Comparison of ENCODE assay signal across 13 cellular contexts in the genomic region with DNA sequence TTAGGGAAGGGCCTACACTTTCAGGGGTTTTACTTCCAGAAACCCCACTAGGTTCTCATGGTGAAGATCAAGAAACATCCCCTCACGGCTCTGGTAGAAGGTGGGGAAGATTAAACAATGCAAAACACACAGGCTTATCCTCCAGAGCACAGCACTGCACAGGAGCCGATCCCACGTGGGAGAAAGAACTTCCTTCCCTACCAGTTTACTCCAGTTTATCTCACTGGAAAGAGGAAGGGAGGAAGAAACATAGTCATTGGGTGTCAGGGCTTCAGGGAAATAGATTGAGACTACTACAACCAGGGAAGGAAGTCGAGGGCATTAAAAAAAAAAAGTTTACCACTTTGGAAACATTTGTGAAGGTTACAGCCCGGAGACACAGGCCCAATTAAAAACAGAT.
DNase-seq lines count a peak whose midpoint lies in the region; TF ChIP-seq lines count a peak whose summit lies in the region.
"Had no signal": no experiment of that assay in that cellular context is flagged by ENCODE, and none has a peak within 500 bp of the region (broad histone marks: within the 10 kb centered on the region; RNA-seq: fewer than 3 reads in every experiment).

No MANE protein-coding gene starts in this region.

- no CpG with 5 or more reads among the region's 5 CpGs for WGBS in trophoblast cell (ENCODE audit: extremely low coverage, insufficient coverage, insufficient read length)

- no peaks in the 10 kb centered on the region for H3K27me3 ChIP-seq in trophoblast cell (ENCODE audit: insufficient read depth, low read length)

- H3K14ac ChIP-seq in trophoblast cell (ENCODE audit: low read length) = peak overlapping the region; percentile 36

- H3K4ac ChIP-seq in trophoblast cell (ENCODE audit: low read depth, low read length) = peak overlapping the region; percentile 6

- H3K27ac ChIP-seq in trophoblast cell (ENCODE audit: low read depth, low read length) = peak overlapping the region; percentile 93
- H3K27ac ChIP-seq: 22Rv1 had no signal

- peak overlapping the region; percentile 42 for H2BK5ac ChIP-seq in trophoblast cell (ENCODE audit: low read depth, low read length, poor library complexity)

- peak overlapping the region; percentile 55 for H2BK12ac ChIP-seq in trophoblast cell (ENCODE audit: low read length)

- no peak overlapping the region for H4K12ac ChIP-seq in trophoblast cell (ENCODE audit: low read depth, low read length)

- peak overlapping the region; percentile 2 for H3K18ac ChIP-seq in trophoblast cell (ENCODE audit: low read length)

- no peak overlapping the region for H3K23ac ChIP-seq in trophoblast cell (ENCODE audit: low read length)

- no peaks in the 10 kb centered on the region for H3K9me3 ChIP-seq in trophoblast cell (ENCODE audit: insufficient read depth, low read depth, low read length)

- peak overlapping the region; percentile 17 for H2AK5ac ChIP-seq in trophoblast cell (ENCODE audit: low read length)

- no peak overlapping the region for H3K4me3 Mint-ChIP-seq in endothelial cell (ENCODE audit: unreplicated experiment)
- H3K4me3 Mint-ChIP-seq: stimulated activated naive B cell treated with anti-CD40 and anti-IgM and Interleukin-4, amounts not matched to agents 10 μg/mL and 1 μg/mL and 100 μg/mL, for 72 hours had no signal

- no peaks in the 10 kb centered on the region for H3K27me3 Mint-ChIP-seq in endothelial cell (ENCODE audit: unreplicated experiment)
- H3K27me3 Mint-ChIP-seq: stimulated activated naive B cell treated with anti-CD40 and anti-IgM and Interleukin-4, amounts not matched to agents 10 μg/mL and 1 μg/mL and 100 μg/mL, for 72 hours had no signal

- H3K27ac Mint-ChIP-seq in endothelial cell (ENCODE audit: unreplicated experiment) = peak overlapping the region; percentile 100
- H3K27ac Mint-ChIP-seq: stimulated activated naive B cell treated with anti-CD40 and anti-IgM and Interleukin-4, amounts not matched to agents 10 μg/mL and 1 μg/mL and 100 μg/mL, for 72 hours had no signal

- H3K4me2 ChIP-seq in trophoblast cell (ENCODE audit: low read length) = no peak overlapping the region

- H3K9ac ChIP-seq in trophoblast cell (ENCODE audit: low read length) = no peak overlapping the region

- H2AFZ ChIP-seq in trophoblast cell (ENCODE audit: insufficient read depth, low read length, poor library complexity) = no peak overlapping the region

- H3K4me1 ChIP-seq in trophoblast cell (ENCODE audit: control insufficient read depth in 1 of 2, insufficient read depth in 2 of 2, low read length in 2 of 2) = peaks cover 7 to 18% of the 10 kb centered on the region in 2 experiments

- H3K79me2 ChIP-seq in trophoblast cell (ENCODE audit: control insufficient read depth, insufficient read depth, low read length, poor library complexity) = peaks cover 5% of the 10 kb centered on the region

- no peak overlapping the region for H3K4me3 ChIP-seq in trophoblast cell (ENCODE audit: low read depth, low read length)

- peak overlapping the region; percentile 84 for H4K91ac ChIP-seq in trophoblast cell (ENCODE audit: low read depth, low read length)

- no peaks in the 10 kb centered on the region for H3K36me3 ChIP-seq in trophoblast cell (ENCODE audit: control insufficient read depth in 1 of 2, insufficient read depth in 2 of 2, low read length in 2 of 2)

- H3K36me3 Mint-ChIP-seq in endothelial cell (ENCODE audit: low read depth, unreplicated experiment) = no peaks in the 10 kb centered on the region

- H3K9me3 Mint-ChIP-seq in endothelial cell (ENCODE audit: unreplicated experiment) = no peaks in the 10 kb centered on the region

- DNase-seq in DMS53 (lab: John Stamatoyannopoulos, UW) (peak; percentile 8), DMS53 treated with DMSO at 0.1 percent for 48 hours (lab: John Stamatoyannopoulos, UW; ENCODE audit: unreplicated experiment) (no peak), NOMO-1 treated with DMSO at 0.1 percent for 48 hours (lab: John Stamatoyannopoulos, UW; ENCODE audit: unreplicated experiment) (peak; percentile 60), endothelial cell (ENCODE audit: low spot score) (no peak), trophoblast cell (peak in 1 of 2 donors; percentile 8), DMS153 (lab: John Stamatoyannopoulos, UW) (no peak), superior temporal gyrus (ENCODE audit: extremely low spot score) (no peak)
- no peak for DNase-seq in stimulated activated naive CD4-positive, alpha-beta T cell (lab: John Stamatoyannopoulos, UW)
- DNase-seq: kidney; NCI-H2171 treated with DMSO at 0.1 percent for 48 hours; occipital lobe; stimulated activated naive B cell treated with anti-CD40 and anti-IgM and Interleukin-4, amounts not matched to agents 10 μg/mL and 1 μg/mL and 100 μg/mL, for 72 hours had no signal

- TF ChIP-seq CTCF in endothelial cell (IDR thresholded peaks at IDR 0.05; ENCODE audit: unreplicated experiment) = no peak

- peak overlapping the region; percentile 36 for H2BK120ac ChIP-seq in trophoblast cell (ENCODE audit: insufficient read depth, low read length, poor library complexity)

- H3K4me1 Mint-ChIP-seq in endothelial cell (ENCODE audit: unreplicated experiment) = peaks cover 41% of the 10 kb centered on the region

- peaks cover 26% of the 10 kb centered on the region for H3K79me1 ChIP-seq in trophoblast cell (ENCODE audit: low read length)

- peak overlapping the region; percentile 84 for H4K8ac ChIP-seq in trophoblast cell (ENCODE audit: low read depth, low read length)

Comparison
In these comparisons a context has a peak if more than half of its experiments do, and no peak if none do; other contexts are left out.
1. DNase-seq: peak in DMS53 (single experiment) and NOMO-1 treated with DMSO at 0.1 percent for 48 hours (single experiment); none in DMS53 treated with DMSO at 0.1 percent for 48 hours (single experiment), endothelial cell (single experiment), DMS153 (single experiment), superior temporal gyrus (single experiment) and stimulated activated naive CD4-positive, alpha-beta T cell (0 of 6).